In genomic region chr1:37657620-37658412, GRCh38 we compare ENCODE assay signal across 1 cellular context.
TF ChIP-seq lines count a peak whose summit lies in the region.

No MANE protein-coding gene starts in this region.

TF ChIP-seq in HepG2, 621 proteins besides CTCF, POLR2A, EP300 and RAD21 (continues in another document):
- TF ChIP-seq HNRNPL (IDR thresholded peaks at IDR 0.05; ENCODE audit: low read depth, low read length) = 0 out of 2 replicates have a peak, but pooled peaks have one; percentile 27
- TF ChIP-seq, protein P1, sequence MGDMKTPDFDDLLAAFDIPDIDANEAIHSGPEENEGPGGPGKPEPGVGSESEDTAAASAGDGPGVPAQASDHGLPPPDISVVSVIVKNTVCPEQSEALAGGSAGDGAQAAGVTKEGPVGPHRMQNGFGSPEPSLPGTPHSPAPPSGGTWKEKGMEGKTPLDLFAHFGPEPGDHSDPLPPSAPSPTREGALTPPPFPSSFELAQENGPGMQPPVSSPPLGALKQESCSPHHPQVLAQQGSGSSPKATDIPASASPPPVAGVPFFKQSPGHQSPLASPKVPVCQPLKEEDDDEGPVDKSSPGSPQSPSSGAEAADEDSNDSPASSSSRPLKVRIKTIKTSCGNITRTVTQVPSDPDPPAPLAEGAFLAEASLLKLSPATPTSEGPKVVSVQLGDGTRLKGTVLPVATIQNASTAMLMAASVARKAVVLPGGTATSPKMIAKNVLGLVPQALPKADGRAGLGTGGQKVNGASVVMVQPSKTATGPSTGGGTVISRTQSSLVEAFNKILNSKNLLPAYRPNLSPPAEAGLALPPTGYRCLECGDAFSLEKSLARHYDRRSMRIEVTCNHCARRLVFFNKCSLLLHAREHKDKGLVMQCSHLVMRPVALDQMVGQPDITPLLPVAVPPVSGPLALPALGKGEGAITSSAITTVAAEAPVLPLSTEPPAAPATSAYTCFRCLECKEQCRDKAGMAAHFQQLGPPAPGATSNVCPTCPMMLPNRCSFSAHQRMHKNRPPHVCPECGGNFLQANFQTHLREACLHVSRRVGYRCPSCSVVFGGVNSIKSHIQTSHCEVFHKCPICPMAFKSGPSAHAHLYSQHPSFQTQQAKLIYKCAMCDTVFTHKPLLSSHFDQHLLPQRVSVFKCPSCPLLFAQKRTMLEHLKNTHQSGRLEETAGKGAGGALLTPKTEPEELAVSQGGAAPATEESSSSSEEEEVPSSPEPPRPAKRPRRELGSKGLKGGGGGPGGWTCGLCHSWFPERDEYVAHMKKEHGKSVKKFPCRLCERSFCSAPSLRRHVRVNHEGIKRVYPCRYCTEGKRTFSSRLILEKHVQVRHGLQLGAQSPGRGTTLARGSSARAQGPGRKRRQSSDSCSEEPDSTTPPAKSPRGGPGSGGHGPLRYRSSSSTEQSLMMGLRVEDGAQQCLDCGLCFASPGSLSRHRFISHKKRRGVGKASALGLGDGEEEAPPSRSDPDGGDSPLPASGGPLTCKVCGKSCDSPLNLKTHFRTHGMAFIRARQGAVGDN (CRISPR knock-in tag; IDR thresholded peaks at IDR 0.05) = peak; percentile 8; the same call in 1 of the 2 replicates
- TF ChIP-seq GMEB1 (CRISPR knock-in tag; IDR thresholded peaks at IDR 0.05; ENCODE audit: borderline replicate concordance) = no peak
- peak; percentile 19; the same call in 1 of the 2 replicates for TF ChIP-seq MTA1 (CRISPR knock-in tag; IDR thresholded peaks at IDR 0.05; ENCODE audit: borderline replicate concordance)
- peak; percentile 47 for TF ChIP-seq TEAD3 (CRISPR knock-in tag; optimal IDR thresholded peaks at IDR 0.05; ENCODE audit: borderline replicate concordance)
- no peak for TF ChIP-seq LCORL (IDR thresholded peaks at IDR 0.05)
- TF ChIP-seq LCORL (CRISPR knock-in tag; IDR thresholded peaks at IDR 0.05) = peak; percentile 59
- TF ChIP-seq PPARG (CRISPR knock-in tag; conservative IDR thresholded peaks at IDR 0.05) = no peak
- no peak for TF ChIP-seq ZNF557 (CRISPR knock-in tag; IDR thresholded peaks at IDR 0.05)
- TF ChIP-seq, protein P2, sequence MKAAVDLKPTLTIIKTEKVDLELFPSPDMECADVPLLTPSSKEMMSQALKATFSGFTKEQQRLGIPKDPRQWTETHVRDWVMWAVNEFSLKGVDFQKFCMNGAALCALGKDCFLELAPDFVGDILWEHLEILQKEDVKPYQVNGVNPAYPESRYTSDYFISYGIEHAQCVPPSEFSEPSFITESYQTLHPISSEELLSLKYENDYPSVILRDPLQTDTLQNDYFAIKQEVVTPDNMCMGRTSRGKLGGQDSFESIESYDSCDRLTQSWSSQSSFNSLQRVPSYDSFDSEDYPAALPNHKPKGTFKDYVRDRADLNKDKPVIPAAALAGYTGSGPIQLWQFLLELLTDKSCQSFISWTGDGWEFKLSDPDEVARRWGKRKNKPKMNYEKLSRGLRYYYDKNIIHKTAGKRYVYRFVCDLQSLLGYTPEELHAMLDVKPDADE (CRISPR knock-in tag; IDR thresholded peaks at IDR 0.05) = no peak
- TF ChIP-seq, protein P3, sequence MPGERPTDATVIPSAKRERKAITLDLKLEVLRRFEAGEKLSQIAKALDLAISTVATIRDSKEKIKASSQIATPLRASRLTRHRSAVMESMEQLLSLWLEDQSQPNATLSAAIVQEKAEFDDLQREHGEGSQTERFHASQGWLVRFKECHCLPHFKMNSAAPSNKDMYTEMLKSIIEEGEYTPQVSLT (CRISPR knock-in tag; IDR thresholded peaks at IDR 0.05; ENCODE audit: borderline replicate concordance, low read depth) = no peak
- no peak for TF ChIP-seq KDM5A (IDR thresholded peaks at IDR 0.05; ENCODE audit: borderline replicate concordance, low read length)
- TF ChIP-seq GZF1 (CRISPR knock-in tag; IDR thresholded peaks at IDR 0.05) = no peak
- no peak for TF ChIP-seq STAT5B (CRISPR knock-in tag; IDR thresholded peaks at IDR 0.05)
- no peak for TF ChIP-seq TOE1 (CRISPR knock-in tag; IDR thresholded peaks at IDR 0.05)
- TF ChIP-seq, protein P4, sequence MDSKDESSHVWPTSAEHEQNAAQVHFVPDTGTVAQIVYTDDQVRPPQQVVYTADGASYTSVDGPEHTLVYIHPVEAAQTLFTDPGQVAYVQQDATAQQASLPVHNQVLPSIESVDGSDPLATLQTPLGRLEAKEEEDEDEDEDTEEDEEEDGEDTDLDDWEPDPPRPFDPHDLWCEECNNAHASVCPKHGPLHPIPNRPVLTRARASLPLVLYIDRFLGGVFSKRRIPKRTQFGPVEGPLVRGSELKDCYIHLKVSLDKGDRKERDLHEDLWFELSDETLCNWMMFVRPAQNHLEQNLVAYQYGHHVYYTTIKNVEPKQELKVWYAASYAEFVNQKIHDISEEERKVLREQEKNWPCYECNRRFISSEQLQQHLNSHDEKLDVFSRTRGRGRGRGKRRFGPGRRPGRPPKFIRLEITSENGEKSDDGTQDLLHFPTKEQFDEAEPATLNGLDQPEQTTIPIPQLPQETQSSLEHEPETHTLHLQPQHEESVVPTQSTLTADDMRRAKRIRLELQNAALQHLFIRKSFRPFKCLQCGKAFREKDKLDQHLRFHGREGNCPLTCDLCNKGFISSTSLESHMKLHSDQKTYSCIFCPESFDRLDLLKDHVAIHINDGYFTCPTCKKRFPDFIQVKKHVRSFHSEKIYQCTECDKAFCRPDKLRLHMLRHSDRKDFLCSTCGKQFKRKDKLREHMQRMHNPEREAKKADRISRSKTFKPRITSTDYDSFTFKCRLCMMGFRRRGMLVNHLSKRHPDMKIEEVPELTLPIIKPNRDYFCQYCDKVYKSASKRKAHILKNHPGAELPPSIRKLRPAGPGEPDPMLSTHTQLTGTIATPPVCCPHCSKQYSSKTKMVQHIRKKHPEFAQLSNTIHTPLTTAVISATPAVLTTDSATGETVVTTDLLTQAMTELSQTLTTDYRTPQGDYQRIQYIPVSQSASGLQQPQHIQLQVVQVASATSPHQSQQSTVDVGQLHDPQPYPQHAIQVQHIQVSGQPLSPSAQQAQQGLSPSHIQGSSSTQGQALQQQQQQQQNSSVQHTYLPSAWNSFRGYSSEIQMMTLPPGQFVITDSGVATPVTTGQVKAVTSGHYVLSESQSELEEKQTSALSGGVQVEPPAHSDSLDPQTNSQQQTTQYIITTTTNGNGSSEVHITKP (CRISPR knock-in tag; IDR thresholded peaks at IDR 0.05; ENCODE audit: low read depth) = no peak
- TF ChIP-seq YEATS4 (CRISPR knock-in tag; IDR thresholded peaks at IDR 0.05; ENCODE audit: borderline replicate concordance) = no peak
- TF ChIP-seq SPEN (CRISPR knock-in tag; IDR thresholded peaks at IDR 0.05; ENCODE audit: low read depth) = no peak
- TF ChIP-seq ZHX1 (CRISPR knock-in tag; IDR thresholded peaks at IDR 0.05; ENCODE audit: low read depth) = 0 out of 2 replicates have a peak, but pooled peaks have one; percentile 21
- TF ChIP-seq NFKB2 (CRISPR knock-in tag; IDR thresholded peaks at IDR 0.05; ENCODE audit: borderline replicate concordance) = no peak
- TF ChIP-seq, protein P5, sequence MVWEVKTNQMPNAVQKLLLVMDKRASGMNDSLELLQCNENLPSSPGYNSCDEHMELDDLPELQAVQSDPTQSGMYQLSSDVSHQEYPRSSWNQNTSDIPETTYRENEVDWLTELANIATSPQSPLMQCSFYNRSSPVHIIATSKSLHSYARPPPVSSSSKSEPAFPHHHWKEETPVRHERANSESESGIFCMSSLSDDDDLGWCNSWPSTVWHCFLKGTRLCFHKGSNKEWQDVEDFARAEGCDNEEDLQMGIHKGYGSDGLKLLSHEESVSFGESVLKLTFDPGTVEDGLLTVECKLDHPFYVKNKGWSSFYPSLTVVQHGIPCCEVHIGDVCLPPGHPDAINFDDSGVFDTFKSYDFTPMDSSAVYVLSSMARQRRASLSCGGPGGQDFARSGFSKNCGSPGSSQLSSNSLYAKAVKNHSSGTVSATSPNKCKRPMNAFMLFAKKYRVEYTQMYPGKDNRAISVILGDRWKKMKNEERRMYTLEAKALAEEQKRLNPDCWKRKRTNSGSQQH (CRISPR knock-in tag; IDR thresholded peaks at IDR 0.05; ENCODE audit: low read depth) = no peak
- TF ChIP-seq ESRRA (CRISPR knock-in tag; IDR thresholded peaks at IDR 0.05; ENCODE audit: low read depth) = no peak
- no peak for TF ChIP-seq ZSCAN29 (CRISPR knock-in tag; conservative IDR thresholded peaks at IDR 0.05)
- no peak for TF ChIP-seq ZBTB4 (CRISPR knock-in tag; IDR thresholded peaks at IDR 0.05; ENCODE audit: borderline replicate concordance)
- no peak for TF ChIP-seq SMC3 (IDR thresholded peaks at IDR 0.05; ENCODE audit: low read length)
- TF ChIP-seq ZNF672 (CRISPR knock-in tag; IDR thresholded peaks at IDR 0.05) = no peak
- no peak for TF ChIP-seq ZNF33A (CRISPR knock-in tag; IDR thresholded peaks at IDR 0.05; ENCODE audit: borderline replicate concordance)
- TF ChIP-seq HDAC2 (CRISPR knock-in tag; IDR thresholded peaks at IDR 0.05) = no peak
- no peak for TF ChIP-seq ZNF782 (CRISPR knock-in tag; IDR thresholded peaks at IDR 0.05; ENCODE audit: borderline replicate concordance)
- no peak for TF ChIP-seq SMAD3 (CRISPR knock-in tag; IDR thresholded peaks at IDR 0.05)
- peak; percentile 50; the same call in 1 of the 2 replicates for TF ChIP-seq SP5 (CRISPR knock-in tag; IDR thresholded peaks at IDR 0.05; ENCODE audit: borderline replicate concordance, low read depth)
- no peak for TF ChIP-seq ZNF275 (CRISPR knock-in tag; IDR thresholded peaks at IDR 0.05; ENCODE audit: borderline replicate concordance)
- TF ChIP-seq CBX2 (IDR thresholded peaks at IDR 0.05; ENCODE audit: low read depth, low read length) = no peak
- no peak for TF ChIP-seq CBX2 (CRISPR knock-in tag; IDR thresholded peaks at IDR 0.05; ENCODE audit: low read depth)
- TF ChIP-seq NCOA1 (CRISPR knock-in tag; IDR thresholded peaks at IDR 0.05) = no peak
- TF ChIP-seq ZNF136 (CRISPR knock-in tag; IDR thresholded peaks at IDR 0.05; ENCODE audit: low read depth) = no peak
- TF ChIP-seq FOXC1 (CRISPR knock-in tag; IDR thresholded peaks at IDR 0.05; ENCODE audit: borderline replicate concordance) = 0 out of 2 replicates have a peak, but pooled peaks have one; percentile 36
- TF ChIP-seq ZNF263 (CRISPR knock-in tag; IDR thresholded peaks at IDR 0.05) = peak; percentile 86
- TF ChIP-seq BRCA1 (CRISPR knock-in tag; IDR thresholded peaks at IDR 0.05) = no peak
